ENCODE assay signal across 10 cellular contexts in genomic region chr7:29883462-29884398, GRCh38.
DNase-seq lines count a peak whose midpoint lies in the region; ATAC-seq, FAIRE-seq and TF ChIP-seq lines count a peak whose summit lies in the region.
"Had no signal": no experiment of that assay in that cellular context is flagged by ENCODE, and none has a peak within 500 bp of the region (broad histone marks: within the 10 kb centered on the region; RNA-seq: fewer than 3 reads in every experiment).

No MANE protein-coding gene starts in this region.

- H4K91ac ChIP-seq in H1 (replicated peaks; ENCODE audit: insufficient read length, low read length): peak overlapping the region; percentile 29

- H3K27me3 ChIP-seq in H1 (replicated peaks in 1 of 4; ENCODE audit: control insufficient read depth in 3 of 4, extremely low read depth in 1 of 4, insufficient read depth in 3 of 4, low read length in 3 of 4) (no peaks in the 10 kb centered on the region), HepG2 (ENCODE audit: control insufficient read depth in 1 of 2, insufficient read depth in 2 of 2, low read length in 2 of 2) (peaks cover 0 to 14% of the 10 kb centered on the region in 2 experiments; a peak in 2 of 5 replicates)

- no peaks in the 10 kb centered on the region for H3K27me3 Mint-ChIP-seq in stimulated activated naive CD8-positive, alpha-beta T cell treated with anti-CD3 and anti-CD28 coated beads, Interleukin-15, amount 100 ng/mL, for 72 hours
- H3K27me3 Mint-ChIP-seq in naive thymus-derived CD8-positive, alpha-beta T cell: peaks cover 0 to 9% (median under 1%) of the 10 kb centered on the region in 5 donors
- peaks cover 3% of the 10 kb centered on the region for H3K27me3 Mint-ChIP-seq in activated T-cell treated with anti-CD3 and anti-CD28 coated beads, Interleukin-2, amount 50 U/mL, for 72 hours (ENCODE audit: low read depth)

- FAIRE-seq in H1 (lab: Jason Lieb, UNC) (no peak), HepG2 (lab: Jason Lieb, UNC) (no peak)

- H2AK5ac ChIP-seq in H1 (ENCODE audit: low read depth, low read length): no peak overlapping the region; the same call in 1 of the 2 replicates

- H2BK20ac ChIP-seq in H1 (ENCODE audit: low read length): peak overlapping the region; percentile 84

- H2BK15ac ChIP-seq in H1 (ENCODE audit: low read length): peak overlapping the region; percentile 93; the same call in 1 of the 2 replicates

- H3K56ac ChIP-seq in H1 (replicated peaks; ENCODE audit: insufficient read length, low read depth, low read length): no peak overlapping the region

- H4K20me1 ChIP-seq in H1 (replicated peaks in 1 of 2; ENCODE audit: control insufficient read depth in 1 of 2, insufficient read depth in 2 of 2, low read length in 2 of 2): no peaks in the 10 kb centered on the region
- no peaks in the 10 kb centered on the region for H4K20me1 ChIP-seq in HepG2 (ENCODE audit: insufficient read depth, low read length)

- H3K4me3 ChIP-seq in H1 (ENCODE audit: extremely low read depth in 1 of 4, insufficient read depth in 2 of 4, low read depth in 3 of 4, low read length in 4 of 4): peak overlapping the region; percentile 11 to 74 (median 46); a peak in 7 of 8 replicates
- H3K4me3 ChIP-seq in HepG2 (replicated peaks in 1 of 3; ENCODE audit: insufficient read depth in 1 of 3, low read depth in 2 of 3, low read length in 3 of 3): no peak overlapping the region

- H2AFZ ChIP-seq in H1 (ENCODE audit: low read length): peak overlapping the region; percentile 42; the same call in 1 of the 2 replicates
- H2AFZ ChIP-seq in HepG2 (ENCODE audit: low read length): no peak overlapping the region

- H3K4me1 ChIP-seq in H1 (replicated peaks in 1 of 4; ENCODE audit: control insufficient read depth in 3 of 4, insufficient read depth in 4 of 4, low read length in 3 of 4) (peaks cover 7 to 15% (median 15%) of the 10 kb centered on the region in 4 experiments), HepG2 (ENCODE audit: insufficient read depth, low read length) (no peaks in the 10 kb centered on the region)

- BruUV-seq in HepG2 (replicated peaks; lab: Mats Ljungman, UMichigan): no TSS peak

- H3K36me3 Mint-ChIP-seq in naive thymus-derived CD8-positive, alpha-beta T cell: no peaks in the 10 kb centered on the region
- H3K36me3 Mint-ChIP-seq in activated T-cell treated with anti-CD3 and anti-CD28 coated beads, Interleukin-2, amount 50 U/mL, for 72 hours (ENCODE audit: insufficient read depth in 2 of 2): no peaks in the 10 kb centered on the region

- peak overlapping the region; percentile 45; the same call in 1 of the 2 replicates for H2BK5ac ChIP-seq in H1 (ENCODE audit: low read depth, low read length)

- no peak overlapping the region for H3K18ac ChIP-seq in H1 (ENCODE audit: extremely low read depth, low read length)

- TF ChIP-seq RAD21 in H1 (IDR thresholded peaks at IDR 0.05 in 1 of 2, conservative IDR thresholded peaks at IDR 0.05 in 1 of 2; ENCODE audit: low read depth in 2 of 2, low read length in 2 of 2) (no peak), HepG2 (CRISPR knock-in tag; IDR thresholded peaks at IDR 0.05) (no peak)

- in situ Hi-C loops in HepG2 (cut with HindIII; ENCODE audit: extremely low pct_ligation_motif_present, low pct_unique_long_range_greater_than_20kb): no loop called here

- TF ChIP-seq EP300 in H1 (IDR thresholded peaks at IDR 0.05; ENCODE audit: borderline replicate concordance in 1 of 2, low read depth in 2 of 2, low read length in 2 of 2) (no peak), HepG2 (IDR thresholded peaks at IDR 0.05; ENCODE audit: low read depth in 2 of 2, low read length in 2 of 2) (no peak), HepG2 (CRISPR knock-in tag; IDR thresholded peaks at IDR 0.05; ENCODE audit: borderline replicate concordance) (no peak)

- peaks cover 18% of the 10 kb centered on the region for H3K4me1 Mint-ChIP-seq in stimulated activated naive CD8-positive, alpha-beta T cell treated with anti-CD3 and anti-CD28 coated beads, Interleukin-15, amount 100 ng/mL, for 72 hours
- H3K4me1 Mint-ChIP-seq in naive thymus-derived CD8-positive, alpha-beta T cell: peaks cover 6 to 20% (median 18%) of the 10 kb centered on the region in 4 donors
- peaks cover 9% of the 10 kb centered on the region for H3K4me1 Mint-ChIP-seq in activated T-cell treated with anti-CD3 and anti-CD28 coated beads, Interleukin-2, amount 50 U/mL, for 72 hours (ENCODE audit: low read depth)

- 42% methylated on average over 8 of the region's 46 CpGs; no CpG with 5 or more reads in 1 of the 2 experiments for WGBS in H1 (ENCODE audit: extremely low coverage in 1 of 2, insufficient coverage in 1 of 2, insufficient read length in 1 of 2, insufficient replicate concordance in 2 of 2, low coverage in 1 of 2, low lambda C conversion rate in 2 of 2, missing lambda C conversion rate in 1 of 2), 2 experiments
- WGBS in HepG2 (ENCODE audit: low lambda C conversion rate): 75% methylated on average over 39 of the region's 46 CpGs

- DNase-seq in stimulated activated naive CD8-positive, alpha-beta T cell treated with anti-CD3 and anti-CD28 coated beads, Interleukin-15, amount 100 ng/mL, for 72 hours: no peak
- no peak for DNase-seq in stimulated activated naive CD8-positive, alpha-beta T cell treated with anti-CD3 and anti-CD28 coated beads, Interleukin-15, Interleukin-2, amounts not matched to agents 100 U/mL and 50 U/mL, for 24 hours
- DNase-seq in H1 (ENCODE audit: low read depth in 1 of 2, low spot score in 2 of 2) (peak; percentile 56 to 80), AML-193 (lab: John Stamatoyannopoulos, UW) (no peak), HepG2 (ENCODE audit: low spot score) (no peak)
- peak in 3 of 10 donors; percentile 5 to 61 (median 7) for DNase-seq in naive thymus-derived CD8-positive, alpha-beta T cell
- DNase-seq in activated T-cell treated with anti-CD3 and anti-CD28 coated beads, Interleukin-2, amount 50 U/mL, for 72 hours: no peak
- DNase-seq: activated CD8-positive, alpha-beta T cell treated with anti-CD3 and anti-CD28 coated beads, Interleukin-2, amount 10 ng/mL, durations not matched to agents 7 days and 5 days; KBM-7 had no signal

- peak overlapping the region; percentile 58 for H3K4ac ChIP-seq in H1 (replicated peaks; ENCODE audit: insufficient read length, low read depth, low read length)

- TF ChIP-seq POLR2A in H1 (IDR thresholded peaks at IDR 0.05; ENCODE audit: control extremely low read depth in 1 of 2, low read depth in 2 of 2, low read length in 2 of 2): no peak
- TF ChIP-seq POLR2A in HepG2 (IDR thresholded peaks at IDR 0.05; ENCODE audit: insufficient read depth in 1 of 2, low read depth in 2 of 2, low read length in 2 of 2): no peak

- TF ChIP-seq CTCF in H1 (IDR thresholded peaks at IDR 0.05; ENCODE audit: control extremely low read depth in 1 of 3, insufficient read depth in 1 of 3, low read depth in 1 of 3, low read length in 3 of 3) (no peak), HepG2 (CRISPR knock-in tag; IDR thresholded peaks at IDR 0.05) (no peak)

- no peak overlapping the region for H3K23ac ChIP-seq in H1 (ENCODE audit: insufficient read length)

- H4K8ac ChIP-seq in H1 (ENCODE audit: extremely low read depth, insufficient read depth, low read length): no peak overlapping the region

- H4K5ac ChIP-seq in H1 (ENCODE audit: insufficient read length, low read depth, low read length): peak overlapping the region; percentile 20

- no peak overlapping the region for H3K14ac ChIP-seq in H1 (ENCODE audit: insufficient read length)

- intact Hi-C loops in HepG2 (cut with micrococcal nuclease; ENCODE audit: unreplicated experiment): no loop called here

- H3K9ac ChIP-seq in H1 (replicated peaks in 1 of 4; ENCODE audit: extremely low read depth in 1 of 4, low read depth in 3 of 4, low read length in 3 of 4) (no peak overlapping the region), HepG2 (ENCODE audit: insufficient read depth, low read depth, low read length) (no peak overlapping the region)

- ATAC-seq in stimulated activated naive CD8-positive, alpha-beta T cell treated with anti-CD3 and anti-CD28 coated beads, Interleukin-15, amount 100 ng/mL, for 72 hours: peak; percentile 40
- ATAC-seq in stimulated activated naive CD8-positive, alpha-beta T cell treated with anti-CD3 and anti-CD28 coated beads, Interleukin-15, Interleukin-2, amounts not matched to agents 100 U/mL and 50 U/mL, for 24 hours: no peak
- ATAC-seq in naive thymus-derived CD8-positive, alpha-beta T cell: peak; percentile 14 to 39
- ATAC-seq in HG03439 (IDR thresholded peaks at IDR 0.05; ENCODE audit: unreplicated experiment): no peak
- ATAC-seq in HepG2: no peak; the same call in 1 of the 3 replicates
- ATAC-seq in activated T-cell treated with anti-CD3 and anti-CD28 coated beads, Interleukin-2, amount 50 U/mL, for 72 hours (replicated peaks in 1 of 2): no peak
- ATAC-seq: activated CD8-positive, alpha-beta T cell treated with anti-CD3 and anti-CD28 coated beads, Interleukin-2, amount 10 ng/mL, durations not matched to agents 7 days and 5 days had no signal

- H3K36me3 ChIP-seq in H1 (ENCODE audit: control insufficient read depth in 2 of 4, insufficient read depth in 4 of 4, low read length in 3 of 4) (peaks cover 0 to 6% (median 1%) of the 10 kb centered on the region in 4 experiments; a peak in 5 of 8 replicates), HepG2 (replicated peaks in 1 of 2; ENCODE audit: control insufficient read depth in 1 of 2, insufficient read depth in 2 of 2, low read length in 2 of 2) (no peaks in the 10 kb centered on the region)

- no peak overlapping the region for H3K4me3 Mint-ChIP-seq in stimulated activated naive CD8-positive, alpha-beta T cell treated with anti-CD3 and anti-CD28 coated beads, Interleukin-15, amount 100 ng/mL, for 72 hours
- H3K4me3 Mint-ChIP-seq in naive thymus-derived CD8-positive, alpha-beta T cell: peak overlapping the region; percentile 46 to 72 (median 66)
- peak overlapping the region in 1 of 2 donors; percentile 38 for H3K4me3 Mint-ChIP-seq in activated T-cell treated with anti-CD3 and anti-CD28 coated beads, Interleukin-2, amount 50 U/mL, for 72 hours
- H3K4me3 Mint-ChIP-seq: activated CD8-positive, alpha-beta T cell treated with anti-CD3 and anti-CD28 coated beads, Interleukin-2, amount 10 ng/mL, durations not matched to agents 7 days and 5 days had no signal

- 0 out of 4 replicates have a peak, but pooled peaks cover 0 to 3% of the 10 kb centered on the region in 2 experiments for H3K79me2 ChIP-seq in H1 (ENCODE audit: control insufficient read depth in 1 of 2, insufficient read depth in 2 of 2, low read length in 2 of 2)
- H3K79me2 ChIP-seq in HepG2 (ENCODE audit: insufficient read depth, low read length): no peaks in the 10 kb centered on the region

- H3K23me2 ChIP-seq in H1 (ENCODE audit: low read depth, low read length): peaks cover 10% of the 10 kb centered on the region

- no peak overlapping the region for H2BK120ac ChIP-seq in H1 (replicated peaks; ENCODE audit: low read depth, low read length)

- H3K27ac Mint-ChIP-seq in stimulated activated naive CD8-positive, alpha-beta T cell treated with anti-CD3 and anti-CD28 coated beads, Interleukin-15, amount 100 ng/mL, for 72 hours: no peak overlapping the region
- H3K27ac Mint-ChIP-seq in naive thymus-derived CD8-positive, alpha-beta T cell: peak overlapping the region in 2 of 10 donors; percentile 25 to 60
- no peak overlapping the region for H3K27ac Mint-ChIP-seq in activated T-cell treated with anti-CD3 and anti-CD28 coated beads, Interleukin-2, amount 50 U/mL, for 72 hours
- H3K27ac Mint-ChIP-seq: activated CD8-positive, alpha-beta T cell treated with anti-CD3 and anti-CD28 coated beads, Interleukin-2, amount 10 ng/mL, durations not matched to agents 7 days and 5 days had no signal

- H3K9me3 ChIP-seq in H1 (ENCODE audit: insufficient read depth in 2 of 2, low read depth in 1 of 2, low read length in 1 of 2) (no peaks in the 10 kb centered on the region), HepG2 (ENCODE audit: low read length) (no peaks in the 10 kb centered on the region)

- no peak overlapping the region; the same call in 1 of the 2 replicates for H2BK12ac ChIP-seq in H1 (ENCODE audit: low read depth, low read length)

- H3K4me2 ChIP-seq in H1 (ENCODE audit: insufficient read depth in 1 of 2, low read depth in 2 of 2, low read length in 2 of 2) (peak overlapping the region; percentile 75 to 76), HepG2 (ENCODE audit: low read depth, low read length) (no peak overlapping the region)

- H3K9me3 Mint-ChIP-seq in stimulated activated naive CD8-positive, alpha-beta T cell treated with anti-CD3 and anti-CD28 coated beads, Interleukin-15, amount 100 ng/mL, for 72 hours: no peaks in the 10 kb centered on the region
- no peaks in the 10 kb centered on the region for H3K9me3 Mint-ChIP-seq in naive thymus-derived CD8-positive, alpha-beta T cell
- H3K9me3 Mint-ChIP-seq in activated T-cell treated with anti-CD3 and anti-CD28 coated beads, Interleukin-2, amount 50 U/mL, for 72 hours: no peaks in the 10 kb centered on the region

- no peak overlapping the region for H3K27ac ChIP-seq in H1 (ENCODE audit: low read depth, low read length)
- H3K27ac ChIP-seq in HepG2 (ENCODE audit: extremely low read length, insufficient read depth, low read length): no peak overlapping the region

- CTCF ChIA-PET in H1 (lab: Charles Lee; ENCODE audit: partially characterized antibody) (interaction anchor here (0.5 to 5.2 kb wide), 6 partner anchors 38 to 187 kb away, joined by 3 to 18 read pairs (median 3); no protein-coding TSS in a partner anchor), HepG2 (lab: Yijun Ruan, JAX; ENCODE audit: low intra/inter-chr PET ratio, low total read pairs) (no interaction called here)

- POLR2A ChIA-PET in H1 (lab: Charles Lee; ENCODE audit: partially characterized antibody): no interaction called here
- POLR2A ChIA-PET in naive thymus-derived CD8-positive, alpha-beta T cell (lab: Charles Lee): no interaction called here
- POLR2A ChIA-PET in HepG2 (lab: Yijun Ruan, JAX): no interaction called here

- no peaks in the 10 kb centered on the region; the same call in 1 of the 2 replicates for H3K79me1 ChIP-seq in H1 (ENCODE audit: low read depth, low read length)

Comparison
In these comparisons a context has a peak if more than half of its experiments do, and no peak if none do; other contexts are left out.
1. ATAC-seq: peak in stimulated activated naive CD8-positive, alpha-beta T cell treated with anti-CD3 and anti-CD28 coated beads, Interleukin-15, amount 100 ng/mL, for 72 hours (single experiment) and naive thymus-derived CD8-positive, alpha-beta T cell (2 of 2); none in stimulated activated naive CD8-positive, alpha-beta T cell treated with anti-CD3 and anti-CD28 coated beads, Interleukin-15, Interleukin-2, amounts not matched to agents 100 U/mL and 50 U/mL, for 24 hours (single experiment), HG03439 (single experiment), HepG2 (single experiment) and activated T-cell treated with anti-CD3 and anti-CD28 coated beads, Interleukin-2, amount 50 U/mL, for 72 hours (0 of 2).
2. DNase-seq: peak in H1 (2 of 2); none in stimulated activated naive CD8-positive, alpha-beta T cell treated with anti-CD3 and anti-CD28 coated beads, Interleukin-15, amount 100 ng/mL, for 72 hours (0 of 2), stimulated activated naive CD8-positive, alpha-beta T cell treated with anti-CD3 and anti-CD28 coated beads, Interleukin-15, Interleukin-2, amounts not matched to agents 100 U/mL and 50 U/mL, for 24 hours (single experiment), AML-193 (0 of 2), HepG2 (single experiment) and activated T-cell treated with anti-CD3 and anti-CD28 coated beads, Interleukin-2, amount 50 U/mL, for 72 hours (0 of 2).
3. H3K4me3 Mint-ChIP-seq: peak in naive thymus-derived CD8-positive, alpha-beta T cell (10 of 10); none in stimulated activated naive CD8-positive, alpha-beta T cell treated with anti-CD3 and anti-CD28 coated beads, Interleukin-15, amount 100 ng/mL, for 72 hours (0 of 2).
4. H3K4me3 ChIP-seq: peak in H1 (4 of 4); none in HepG2 (0 of 3).